ENCODE assay signal across 17 cellular contexts in the genomic region with DNA sequence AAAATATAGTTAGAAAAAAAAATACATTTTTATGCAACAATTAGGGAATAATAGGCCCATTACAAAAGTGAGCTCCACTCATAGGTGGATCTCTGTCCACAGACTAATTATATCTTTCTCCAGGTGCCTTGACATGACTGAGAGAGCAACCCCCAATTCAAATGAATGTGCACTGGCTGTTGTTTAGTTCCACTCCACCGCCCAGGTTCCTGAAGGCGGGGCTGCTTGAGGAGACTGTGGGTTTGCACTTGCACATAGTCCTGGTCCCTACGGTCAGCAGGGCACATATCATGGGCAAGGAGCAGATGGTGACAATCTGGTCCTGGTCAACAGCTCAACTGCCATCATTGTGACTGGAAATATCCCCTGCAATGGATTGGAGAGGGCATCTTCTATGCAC.
DNase-seq lines count a peak whose midpoint lies in the region; ATAC-seq lines count a peak whose summit lies in the region.
"Had no signal": no experiment of that assay in that cellular context is flagged by ENCODE, and none has a peak within 500 bp of the region (broad histone marks: within the 10 kb centered on the region; RNA-seq: fewer than 3 reads in every experiment).

No MANE protein-coding gene starts in this region.

- intact Hi-C loops in posterior cingulate gyrus (cut with DNase I): no loop called here

- H3K4me3 Mint-ChIP-seq in memory B cell: no peak overlapping the region
- H3K4me3 Mint-ChIP-seq: activated CD4-positive, alpha-beta T cell treated with anti-CD3 and anti-CD28 coated beads, Interleukin-2, amount 10 ng/mL, durations not matched to agents 24 days and 14 days; nephron had no signal

- H3K27ac Mint-ChIP-seq in memory B cell: no peak overlapping the region
- H3K27ac Mint-ChIP-seq: activated CD4-positive, alpha-beta T cell treated with anti-CD3 and anti-CD28 coated beads, Interleukin-2, amount 10 ng/mL, durations not matched to agents 24 days and 14 days; nephron had no signal

- H3K4me1 Mint-ChIP-seq in memory B cell: peaks cover 16% of the 10 kb centered on the region
- H3K4me1 Mint-ChIP-seq: nephron had no signal

- peaks cover 2% of the 10 kb centered on the region for H3K27me3 Mint-ChIP-seq in memory B cell
- H3K27me3 Mint-ChIP-seq: activated CD4-positive, alpha-beta T cell treated with anti-CD3 and anti-CD28 coated beads, Interleukin-2, amount 10 ng/mL, durations not matched to agents 24 days and 14 days had no signal

- no peaks in the 10 kb centered on the region for H3K9me3 Mint-ChIP-seq in memory B cell
- H3K9me3 Mint-ChIP-seq: activated CD4-positive, alpha-beta T cell treated with anti-CD3 and anti-CD28 coated beads, Interleukin-2, amount 10 ng/mL, durations not matched to agents 24 days and 14 days; nephron had no signal

- ATAC-seq in GM18499 (IDR thresholded peaks at IDR 0.05; ENCODE audit: insufficient read depth, unreplicated experiment): peak; percentile 47
- ATAC-seq in GM21423 (IDR thresholded peaks at IDR 0.05; ENCODE audit: unreplicated experiment): peak; percentile 70
- peak; percentile 61 for ATAC-seq in HG03354 (IDR thresholded peaks at IDR 0.05; ENCODE audit: poor library complexity, severe bottlenecking, unreplicated experiment)
- ATAC-seq in memory B cell (ENCODE audit: low read depth): peak; percentile 24
- no peak for ATAC-seq in GM19463 (IDR thresholded peaks at IDR 0.05; ENCODE audit: unreplicated experiment)
- ATAC-seq: PC-3 had no signal

- no peaks in the 10 kb centered on the region for H3K36me3 Mint-ChIP-seq in memory B cell

- no peak for DNase-seq in memory B cell (ENCODE audit: low spot score in 2 of 2)
- DNase-seq in T1000 (lab: John Stamatoyannopoulos, UW): no peak
- DNase-seq in posterior cingulate gyrus: no peak
- DNase-seq: activated CD4-positive, alpha-beta T cell treated with anti-CD3 and anti-CD28 coated beads, Interleukin-2, amount 10 ng/mL, durations not matched to agents 24 days and 14 days; activated CD8-positive, alpha-beta memory T cell treated with anti-CD3 and anti-CD28 coated beads, Interleukin-2, amount 50 U/mL, for 48 hours; activated gamma-delta T cell; AML-193; glutamatergic neuron; GOT3; NCI-H187 treated with DMSO at 0.1 percent for 48 hours; PC-3; T-helper 9 cell had no signal
